12 cellular contexts compared by ENCODE assay signal in the genomic region with DNA sequence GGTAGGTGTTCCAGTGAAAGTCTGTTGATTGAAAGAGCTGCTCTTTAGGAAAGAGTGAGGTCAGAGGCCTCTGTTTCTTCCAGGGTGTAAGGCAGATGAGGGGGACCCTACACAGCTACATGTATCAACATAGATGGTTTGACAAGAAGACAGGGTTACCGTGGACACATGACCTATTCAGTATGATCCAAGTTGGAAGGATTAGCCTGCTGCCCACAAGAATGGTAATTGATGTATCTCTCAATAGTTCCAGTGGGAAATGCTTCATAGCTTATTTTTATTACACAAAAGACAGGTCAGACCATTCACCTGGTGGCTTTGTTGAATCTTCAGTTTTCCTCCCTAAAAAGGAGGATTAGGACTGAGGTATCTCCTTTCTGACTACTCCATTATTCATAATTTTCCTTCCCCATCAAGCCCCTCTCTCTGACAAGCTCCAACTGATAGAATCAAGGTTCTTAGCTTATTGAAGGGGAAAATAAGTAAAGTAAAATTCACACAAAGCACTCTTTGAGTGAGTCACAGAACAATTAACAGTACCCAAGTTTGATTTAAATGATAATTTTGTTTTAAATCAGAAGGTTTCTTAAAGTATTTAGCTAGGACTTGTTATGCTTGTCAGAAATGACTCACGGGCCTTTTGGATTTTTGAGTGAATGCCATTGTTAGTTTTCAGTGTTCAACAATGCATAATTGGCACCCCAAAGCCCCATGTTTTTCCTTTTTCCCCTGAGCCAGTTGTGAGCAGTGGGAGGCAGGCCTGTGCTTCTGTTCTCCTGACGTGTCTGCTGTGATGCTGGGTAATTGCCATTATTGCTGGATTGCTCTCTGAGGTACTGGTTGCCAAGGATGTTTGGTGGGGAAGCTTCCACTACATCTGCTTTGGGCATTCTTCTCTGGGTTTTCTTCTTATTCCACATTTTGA.
DNase-seq lines count a peak whose midpoint lies in the region; ATAC-seq, FAIRE-seq and TF ChIP-seq lines count a peak whose summit lies in the region.
"Had no signal": no experiment of that assay in that cellular context is flagged by ENCODE, and none has a peak within 500 bp of the region (broad histone marks: within the 10 kb centered on the region; RNA-seq: fewer than 3 reads in every experiment).

No MANE protein-coding gene starts in this region.

- no peak for TF ChIP-seq CTCF in neural cell (IDR thresholded peaks at IDR 0.05; ENCODE audit: poor library complexity, severe bottlenecking)
- no peak for TF ChIP-seq CTCF in lower lobe of right lung (IDR thresholded peaks at IDR 0.05)
- TF ChIP-seq CTCF in CD8-positive, alpha-beta T cell (IDR thresholded peaks at IDR 0.05): no peak

- peak; percentile 30 for TF ChIP-seq RAD21 in neural cell (conservative IDR thresholded peaks at IDR 0.05)

- H2AFZ ChIP-seq in neural cell (ENCODE audit: low read depth, low read length): no peak overlapping the region

- peak; percentile 49 for DNase-seq in AG08396 (ENCODE audit: low spot score)
- peak; percentile 60 for DNase-seq in NCI-H226
- DNase-seq in lower lobe of right lung: no peak
- no peak for DNase-seq in CD8-positive, alpha-beta T cell
- DNase-seq in activated CD4-positive, alpha-beta memory T cell treated with anti-CD3 and anti-CD28 coated beads, Interleukin-2, amount 10 ng/mL, durations not matched to agents 7 days and 5 days: no peak
- DNase-seq: activated naive CD8-positive, alpha-beta T cell treated with anti-CD3 and anti-CD28 coated beads, Interleukin-2, amount 10 ng/mL, durations not matched to agents 7 days and 5 days; glutamatergic neuron; NK-92 treated with Interleukin-12 subunit alpha and Interleukin-12 subunit beta, amount 100 ng/mL, for 24 hours had no signal

- peaks cover 5% of the 10 kb centered on the region for H3K27me3 Mint-ChIP-seq in CD8-positive, alpha-beta T cell (ENCODE audit: low read depth)
- H3K27me3 Mint-ChIP-seq in activated CD4-positive, alpha-beta memory T cell treated with anti-CD3 and anti-CD28 coated beads, Interleukin-2, amount 10 ng/mL, durations not matched to agents 7 days and 5 days: peaks cover 2% of the 10 kb centered on the region

- POLR2A ChIA-PET in CD8-positive, alpha-beta T cell (lab: Charles Lee): no interaction called here
- POLR2A ChIA-PET in activated CD4-positive, alpha-beta memory T cell treated with anti-CD3 and anti-CD28 coated beads, Interleukin-2, amount 10 ng/mL, durations not matched to agents 7 days and 5 days (lab: Charles Lee): no interaction called here

- no peaks in the 10 kb centered on the region for H3K9me2 ChIP-seq in neural cell (ENCODE audit: insufficient read depth, low read length)

- H3K27ac ChIP-seq in neural cell (ENCODE audit: low read length) (peak overlapping the region; percentile 30), lower lobe of right lung (no peak overlapping the region)
- H3K27ac ChIP-seq in CD8-positive, alpha-beta T cell (ENCODE audit: low read depth, low read length): no peak overlapping the region
- H3K27ac ChIP-seq: C4-2B had no signal

- H4K20me1 ChIP-seq in neural cell (ENCODE audit: insufficient read depth): no peaks in the 10 kb centered on the region

- H3K4me1 Mint-ChIP-seq in CD8-positive, alpha-beta T cell (ENCODE audit: low read depth): no peaks in the 10 kb centered on the region
- peaks cover 1% of the 10 kb centered on the region for H3K4me1 Mint-ChIP-seq in activated CD4-positive, alpha-beta memory T cell treated with anti-CD3 and anti-CD28 coated beads, Interleukin-2, amount 10 ng/mL, durations not matched to agents 7 days and 5 days
- H3K4me1 Mint-ChIP-seq: activated naive CD8-positive, alpha-beta T cell treated with anti-CD3 and anti-CD28 coated beads, Interleukin-2, amount 10 ng/mL, durations not matched to agents 7 days and 5 days had no signal

- H3K4me3 ChIP-seq in neural cell (ENCODE audit: low read length) (no peak overlapping the region), lower lobe of right lung (no peak overlapping the region)
- no peak overlapping the region for H3K4me3 ChIP-seq in CD8-positive, alpha-beta T cell (ENCODE audit: low read depth, low read length)

- H3K27ac Mint-ChIP-seq in CD8-positive, alpha-beta T cell: no peak overlapping the region
- no peak overlapping the region for H3K27ac Mint-ChIP-seq in activated CD4-positive, alpha-beta memory T cell treated with anti-CD3 and anti-CD28 coated beads, Interleukin-2, amount 10 ng/mL, durations not matched to agents 7 days and 5 days
- H3K27ac Mint-ChIP-seq: activated naive CD8-positive, alpha-beta T cell treated with anti-CD3 and anti-CD28 coated beads, Interleukin-2, amount 10 ng/mL, durations not matched to agents 7 days and 5 days had no signal

- no peaks in the 10 kb centered on the region for H3K36me3 Mint-ChIP-seq in CD8-positive, alpha-beta T cell
- no peaks in the 10 kb centered on the region for H3K36me3 Mint-ChIP-seq in activated CD4-positive, alpha-beta memory T cell treated with anti-CD3 and anti-CD28 coated beads, Interleukin-2, amount 10 ng/mL, durations not matched to agents 7 days and 5 days (ENCODE audit: low read depth)
- H3K36me3 Mint-ChIP-seq: activated naive CD8-positive, alpha-beta T cell treated with anti-CD3 and anti-CD28 coated beads, Interleukin-2, amount 10 ng/mL, durations not matched to agents 7 days and 5 days had no signal

- H3K9me3 Mint-ChIP-seq in CD8-positive, alpha-beta T cell: no peaks in the 10 kb centered on the region
- no peaks in the 10 kb centered on the region for H3K9me3 Mint-ChIP-seq in activated CD4-positive, alpha-beta memory T cell treated with anti-CD3 and anti-CD28 coated beads, Interleukin-2, amount 10 ng/mL, durations not matched to agents 7 days and 5 days
- H3K9me3 Mint-ChIP-seq: activated naive CD8-positive, alpha-beta T cell treated with anti-CD3 and anti-CD28 coated beads, Interleukin-2, amount 10 ng/mL, durations not matched to agents 7 days and 5 days had no signal

- no peaks in the 10 kb centered on the region for H3K4me1 ChIP-seq in lower lobe of right lung
- H3K4me1 ChIP-seq in CD8-positive, alpha-beta T cell (ENCODE audit: insufficient read depth, low read length): no peaks in the 10 kb centered on the region

- H3K4me3 Mint-ChIP-seq in CD8-positive, alpha-beta T cell: no peak overlapping the region
- H3K4me3 Mint-ChIP-seq in activated CD4-positive, alpha-beta memory T cell treated with anti-CD3 and anti-CD28 coated beads, Interleukin-2, amount 10 ng/mL, durations not matched to agents 7 days and 5 days: no peak overlapping the region
- H3K4me3 Mint-ChIP-seq: activated naive CD8-positive, alpha-beta T cell treated with anti-CD3 and anti-CD28 coated beads, Interleukin-2, amount 10 ng/mL, durations not matched to agents 7 days and 5 days had no signal

- H3K79me2 ChIP-seq in neural cell (replicated peaks; ENCODE audit: insufficient read depth, low read length): no peaks in the 10 kb centered on the region

- H3K9me3 ChIP-seq in neural cell (ENCODE audit: low read length) (no peaks in the 10 kb centered on the region), lower lobe of right lung (no peaks in the 10 kb centered on the region)
- no peaks in the 10 kb centered on the region for H3K9me3 ChIP-seq in CD8-positive, alpha-beta T cell (ENCODE audit: low read length)

- no peak for TF ChIP-seq EP300 in neural cell (conservative IDR thresholded peaks at IDR 0.05; ENCODE audit: poor library complexity, severe bottlenecking)

- H3K9ac ChIP-seq in neural cell (ENCODE audit: low read length): no peak overlapping the region

- H3K4me2 ChIP-seq in neural cell (ENCODE audit: low read length): no peak overlapping the region

- H3K36me3 ChIP-seq in neural cell (ENCODE audit: insufficient read depth, low read length) (no peaks in the 10 kb centered on the region), lower lobe of right lung (no peaks in the 10 kb centered on the region)
- H3K36me3 ChIP-seq in CD8-positive, alpha-beta T cell (ENCODE audit: insufficient read depth, low read length): no peaks in the 10 kb centered on the region

- intact Hi-C loops in lower lobe of right lung (cut with DNase I): no loop called here
- intact Hi-C loops in CD8-positive, alpha-beta T cell (cut with DNase I, micrococcal nuclease): no loop called here

- no peaks in the 10 kb centered on the region for H3K27me3 ChIP-seq in neural cell (ENCODE audit: insufficient read depth, low read depth, low read length)
- H3K27me3 ChIP-seq in lower lobe of right lung (ENCODE audit: low read depth): no peaks in the 10 kb centered on the region
- no peaks in the 10 kb centered on the region for H3K27me3 ChIP-seq in CD8-positive, alpha-beta T cell (ENCODE audit: insufficient read depth, low read length)

- CTCF ChIA-PET in CD8-positive, alpha-beta T cell (lab: Charles Lee): no interaction called here
- CTCF ChIA-PET in activated CD4-positive, alpha-beta memory T cell treated with anti-CD3 and anti-CD28 coated beads, Interleukin-2, amount 10 ng/mL, durations not matched to agents 7 days and 5 days (lab: Charles Lee): no interaction called here

- no peak for ATAC-seq in lower lobe of right lung
- ATAC-seq in CD8-positive, alpha-beta T cell: no peak
- ATAC-seq in activated CD4-positive, CD25-positive, alpha-beta regulatory T cell treated with anti-CD3 and anti-CD28 coated beads, Interleukin-2, amount 50 U/mL, for 24 hours: no peak

- peak; percentile 79 for FAIRE-seq in endometrium (lab: Jason Lieb, UNC)

- H3F3A ChIP-seq in neural cell (ENCODE audit: insufficient read depth, low read length, poor library complexity, severe bottlenecking): no peaks in the 10 kb centered on the region

TF ChIP-seq in neural cell, 6 proteins besides CTCF, POLR2A, EP300 and RAD21:
- TF ChIP-seq EZH2 (IDR thresholded peaks at IDR 0.05; ENCODE audit: borderline replicate concordance, insufficient read depth, low read length, poor library complexity, severe bottlenecking): no peak

Comparison
In these comparisons a context has a peak if more than half of its experiments do, and no peak if none do; other contexts are left out.
1. DNase-seq: peak in AG08396 (single experiment) and NCI-H226 (single experiment); none in lower lobe of right lung (single experiment), CD8-positive, alpha-beta T cell (0 of 7) and activated CD4-positive, alpha-beta memory T cell treated with anti-CD3 and anti-CD28 coated beads, Interleukin-2, amount 10 ng/mL, durations not matched to agents 7 days and 5 days (single experiment).